Comparison of ENCODE assay signal across 8 cellular contexts in the genomic region with DNA sequence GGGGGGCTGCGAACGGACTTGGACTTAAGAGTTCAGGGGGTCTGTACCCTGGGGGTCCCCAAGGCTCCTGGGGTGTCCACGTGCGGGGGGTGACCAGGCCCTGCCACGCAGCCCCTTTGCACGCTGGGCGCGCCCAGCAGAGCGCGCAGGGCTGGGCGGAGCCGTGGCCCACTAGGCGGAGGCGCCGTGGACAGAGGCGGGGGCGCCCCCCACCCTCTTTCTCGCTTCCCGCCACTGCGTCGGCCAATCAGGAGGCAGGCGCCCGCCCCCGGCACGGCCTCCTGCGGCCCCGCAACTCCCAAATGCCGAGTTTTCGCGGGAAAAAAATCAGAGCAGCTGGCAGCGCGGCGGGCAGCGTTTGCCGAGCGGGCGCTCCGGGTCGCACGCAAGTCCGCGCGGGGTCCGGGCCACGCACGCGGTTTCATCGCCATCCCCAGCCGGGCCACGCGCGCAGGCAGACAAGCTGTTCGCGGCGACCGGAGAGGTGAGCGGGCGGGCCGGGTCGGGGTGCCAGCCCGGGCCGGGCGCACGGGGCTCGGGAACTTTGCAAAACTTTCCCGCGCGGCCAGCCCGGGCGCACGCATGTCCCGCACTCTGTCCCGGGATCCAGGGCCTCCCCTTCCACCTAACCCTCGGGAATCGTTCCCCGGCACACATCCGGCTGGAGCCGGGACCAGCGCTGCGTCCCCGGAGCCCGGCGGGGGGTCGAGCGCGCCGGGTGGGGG. TPM values are rescaled to one million over a fixed set of nuclear protein-coding genes. Genes with fewer than 3 reads are reported as not detected.
DNase-seq lines count a peak whose midpoint lies in the region; ATAC-seq and TF ChIP-seq lines count a peak whose summit lies in the region.

A gene (plus strand): TSS at position 330 of the 725 bp plus-strand sequence. CDS start 1,385 bp downstream, outside the sequence.

- CTCF ChIA-PET in BJ (lab: Yijun Ruan, JAX) = interaction anchor here (0.9 to 7.4 kb wide), 2 partner anchors 67 to 101 kb away, joined by 3 to 133 read pairs; no protein-coding TSS in a partner anchor

- H3K27ac ChIP-seq in cingulate gyrus (ENCODE audit: low read depth, low read length) = peak within 1 kb of the TSS; percentile 72
- no peak within 1 kb of the TSS for H3K27ac ChIP-seq in thyroid gland

- in situ Hi-C loops in KBM-7 (cut with MboI; ENCODE audit: low pct_unique_long_range_greater_than_20kb, low sequenced_read_pairs) = no loop called here

- POLR2A ChIA-PET in BJ (lab: Charles Lee) = no interaction called here

- WGBS in thyroid gland, 2 donors = 8 to 13% methylated on average over 3 to 8 of the region's 87 CpGs

- H3K27me3 ChIP-seq in BJ (ENCODE audit: control insufficient read depth, insufficient read depth, low read length) (no peaks in the 10 kb centered on the region), thyroid gland (no peaks in the 10 kb centered on the region)

- DNase-seq in BJ (ENCODE audit: low read depth) (no peak), KBM-7 (peak; percentile 65), myocyte (ENCODE audit: low read depth) (no peak), thyroid gland (no peak)
- DNase-seq in effector CD4-positive, alpha-beta T cell = no peak

- no peaks in the 10 kb centered on the region for H3K9me3 ChIP-seq in thyroid gland

- TF ChIP-seq CTCF in BJ (IDR thresholded peaks at IDR 0.05; ENCODE audit: insufficient read depth, low read depth, low read length) (no peak), thyroid gland (IDR thresholded peaks at IDR 0.05) (no peak)

- intact Hi-C loops in thyroid gland (cut with DNase I) = no loop called here

- H3K4me1 ChIP-seq in thyroid gland = peaks cover 13 to 27% of the 10 kb centered on the region in 2 donors

- TF ChIP-seq POLR2A in thyroid gland (IDR thresholded peaks at IDR 0.05) = no peak

- H3K4me3 ChIP-seq in BJ (ENCODE audit: low read depth, low read length) (peak within 1 kb of the TSS; percentile 55), thyroid gland (replicated peaks in 1 of 3) (peak within 1 kb of the TSS in 2 of 3 donors; percentile 31 to 51)

- H3K36me3 ChIP-seq in BJ (ENCODE audit: control insufficient read depth, insufficient read depth, low read length) = no peaks in the 10 kb centered on the region
- H3K36me3 ChIP-seq in thyroid gland = no peaks in the 10 kb centered on the region

- ATAC-seq in GM18517 (IDR thresholded peaks at IDR 0.05; ENCODE audit: unreplicated experiment) = peak; percentile 23
- ATAC-seq in SK-N-SH treated with all-trans-retinoic acid at 6 μM for 48 hours = peak; percentile 7; the same call in 2 of the 3 replicates

TF ChIP-seq in SK-N-SH treated with all-trans-retinoic acid at 6 μM for 48 hours, 23 proteins besides CTCF, POLR2A, EP300 and RAD21:
- TF ChIP-seq ZNF565 (CRISPR knock-in tag; conservative IDR thresholded peaks at IDR 0.05; ENCODE audit: low read depth) (no peak), ZFP3 (CRISPR knock-in tag; IDR thresholded peaks at IDR 0.05) (no peak), ZFP30 (CRISPR knock-in tag; IDR thresholded peaks at IDR 0.05) (no peak), TOX (CRISPR knock-in tag; IDR thresholded peaks at IDR 0.05; ENCODE audit: borderline replicate concordance) (no peak), ESRRG (CRISPR knock-in tag; IDR thresholded peaks at IDR 0.05) (no peak), GLIS3 (CRISPR knock-in tag; IDR thresholded peaks at IDR 0.05) (no peak), ZNF70 (CRISPR knock-in tag; IDR thresholded peaks at IDR 0.05) (no peak), RARB (CRISPR knock-in tag; IDR thresholded peaks at IDR 0.05) (no peak)
- TF ChIP-seq, protein P1, sequence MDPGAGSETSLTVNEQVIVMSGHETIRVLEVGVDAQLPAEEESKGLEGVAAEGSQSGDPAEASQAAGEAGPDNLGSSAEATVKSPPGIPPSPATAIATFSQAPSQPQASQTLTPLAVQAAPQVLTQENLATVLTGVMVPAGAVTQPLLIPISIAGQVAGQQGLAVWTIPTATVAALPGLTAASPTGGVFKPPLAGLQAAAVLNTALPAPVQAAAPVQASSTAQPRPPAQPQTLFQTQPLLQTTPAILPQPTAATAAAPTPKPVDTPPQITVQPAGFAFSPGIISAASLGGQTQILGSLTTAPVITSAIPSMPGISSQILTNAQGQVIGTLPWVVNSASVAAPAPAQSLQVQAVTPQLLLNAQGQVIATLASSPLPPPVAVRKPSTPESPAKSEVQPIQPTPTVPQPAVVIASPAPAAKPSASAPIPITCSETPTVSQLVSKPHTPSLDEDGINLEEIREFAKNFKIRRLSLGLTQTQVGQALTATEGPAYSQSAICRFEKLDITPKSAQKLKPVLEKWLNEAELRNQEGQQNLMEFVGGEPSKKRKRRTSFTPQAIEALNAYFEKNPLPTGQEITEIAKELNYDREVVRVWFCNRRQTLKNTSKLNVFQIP (CRISPR knock-in tag; IDR thresholded peaks at IDR 0.05; ENCODE audit: borderline replicate concordance, low read depth) = no peak

RNA-seq across cellular contexts. Expression of the gene that starts here (rescaled TPM):
- polyA plus RNA-seq in BJ (2011; rRNA removed) = 6.1 and 10.3 TPM in 2 replicates
- 8.0 and 9.0 TPM in 2 replicates for polyA minus RNA-seq in BJ (2011; rRNA and poly(A)+ RNA removed)
- total RNA-seq in myocyte = 23.3 and 33.5 TPM in 2 replicates
- polyA plus RNA-seq in myocyte (2012) = 10.4 TPM
- under 1 TPM; 0.11 to 0.71 (median 0.41) TPM for total RNA-seq in thyroid gland

Comparison
In these comparisons a context has a peak if more than half of its experiments do, and no peak if none do; other contexts are left out.
1. RNA of the gene that starts here (total RNA-seq): 23.3 to 33.5 TPM in myocyte; 0.11 to 0.71 TPM in thyroid gland; every median in the first group is over 10 times any median in the second.